In the genomic region with DNA sequence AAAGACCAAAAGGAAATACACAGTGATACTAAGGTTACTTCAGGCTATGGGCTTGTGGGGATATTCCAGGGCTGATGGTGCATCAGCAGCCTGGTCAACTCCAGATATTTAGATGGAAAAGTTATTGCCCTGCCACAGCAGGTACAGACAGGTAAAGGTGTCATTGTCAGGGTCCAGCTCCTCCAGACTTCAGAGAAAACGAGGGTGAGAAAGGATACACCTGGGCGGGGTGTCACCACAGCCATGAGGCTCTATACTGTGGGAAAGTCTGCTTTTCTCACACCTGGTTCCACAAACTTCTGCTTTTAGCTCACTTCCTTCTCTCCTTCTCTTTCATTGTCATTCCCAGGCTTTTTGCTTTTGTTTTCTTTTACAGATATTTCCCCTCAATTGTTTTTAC, we compare ENCODE assay signal across 30 cellular contexts. TPM values are rescaled to one million over a fixed set of nuclear protein-coding genes. Genes with fewer than 3 reads are reported as not detected.
"Had no signal": no experiment of that assay in that cellular context is flagged by ENCODE, and none has a peak within 500 bp of the region (broad histone marks: within the 10 kb centered on the region; RNA-seq: fewer than 3 reads in every experiment).

No MANE protein-coding gene starts in this region.

- H3K4me1 ChIP-seq: ascending aorta, breast epithelium had no signal

- H3K27ac ChIP-seq: ascending aorta, brain microvascular endothelial cell, breast epithelium, VCaP had no signal

- H3K27me3 ChIP-seq: ascending aorta, brain microvascular endothelial cell, breast epithelium had no signal

- H3K36me3 ChIP-seq: ascending aorta, brain microvascular endothelial cell, breast epithelium had no signal

- H3K4me3 ChIP-seq: ascending aorta, breast epithelium had no signal

- FAIRE-seq: TTC549 had no signal

- DNase-seq: activated B cell treated with CpG ODN at 0.5 μM for 24 hours; activated CD4-positive, alpha-beta memory T cell treated with anti-CD3 and anti-CD28 coated beads, Interleukin-2, amount 10 ng/mL, durations not matched to agents 7 days and 5 days; activated CD4-positive, alpha-beta T cell treated with anti-CD3 and anti-CD28 coated beads for 48 hours; activated CD4-positive, alpha-beta T cell treated with anti-CD3 and anti-CD28 coated beads, Interleukin-2, amount 10 ng/mL, durations not matched to agents 7 days and 5 days; activated CD4-positive, alpha-beta T cell treated with anti-CD3 and anti-CD28 coated beads, Interleukin-2, amount 50 U/mL, for 48 hours; activated CD4-positive, CD25-positive, alpha-beta regulatory T cell treated with anti-CD3 and anti-CD28 coated beads, Interleukin-2, amount 50 U/mL, for 72 hours; activated CD8-positive, alpha-beta memory T cell treated with anti-CD3 and anti-CD28 coated beads for 24 hours; activated CD8-positive, alpha-beta memory T cell treated with anti-CD3 and anti-CD28 coated beads, Interleukin-2, amount 10 ng/mL, durations not matched to agents 7 days and 5 days; activated CD8-positive, alpha-beta memory T cell treated with anti-CD3 and anti-CD28 coated beads, Interleukin-2, amount 50 U/mL, for 48 hours; activated CD8-positive, alpha-beta T cell treated with anti-CD3 and anti-CD28 coated beads, Interleukin-2, amount 10 ng/mL, durations not matched to agents 7 days and 5 days; activated effector memory CD4-positive, alpha-beta T cell treated with Interleukin-2 at 50 U/mL for 16 hours; activated gamma-delta T cell; activated naive CD4-positive, alpha-beta T cell treated with anti-CD3 and anti-CD28 coated beads, Interleukin-2, amount 10 ng/mL, durations not matched to agents 7 days and 5 days; activated naive CD4-positive, alpha-beta T cell treated with Interleukin-2 at 50 U/mL for 16 hours; activated naive CD8-positive, alpha-beta T cell treated with anti-CD3 and anti-CD28 coated beads, Interleukin-2, amount 10 ng/mL, durations not matched to agents 7 days and 5 days; activated naive CD8-positive, alpha-beta T cell treated with anti-CD3 and anti-CD28 coated beads, Interleukin-2, amount 50 U/mL, for 24 hours; activated T-cell treated with anti-CD3 and anti-CD28 coated beads, Interleukin-2, amount 50 U/mL, for 24 hours; activated T-cell treated with anti-CD3 and anti-CD28 coated beads, Interleukin-2, amount 50 U/mL, for 48 hours; brain microvascular endothelial cell; central memory CD4-positive, alpha-beta T cell; T-helper 1 cell; T-helper 2 cell; T-helper 9 cell had no signal

- H3K9me3 ChIP-seq: ascending aorta, breast epithelium had no signal

- ATAC-seq: activated CD8-positive, alpha-beta memory T cell treated with anti-CD3 and anti-CD28 coated beads, Interleukin-2, amount 10 ng/mL, durations not matched to agents 7 days and 5 days; activated CD8-positive, alpha-beta T cell treated with anti-CD3 and anti-CD28 coated beads, Interleukin-2, amount 10 ng/mL, durations not matched to agents 7 days and 5 days; activated naive CD8-positive, alpha-beta T cell treated with anti-CD3 and anti-CD28 coated beads, Interleukin-2, amount 50 U/mL, for 24 hours had no signal

RNA-seq across cellular contexts. Expression of a gene that starts 2.0 kb away (rescaled TPM):
- total RNA-seq: activated B cell treated with CpG ODN at 0.5 μM for 24 hours; activated CD4-positive, alpha-beta memory T cell treated with anti-CD3 and anti-CD28 coated beads, Interleukin-2, amount 10 ng/mL, durations not matched to agents 7 days and 5 days; activated CD4-positive, alpha-beta T cell treated with anti-CD3 and anti-CD28 coated beads, Interleukin-2, amount 10 ng/mL, durations not matched to agents 7 days and 5 days; activated CD8-positive, alpha-beta memory T cell treated with anti-CD3 and anti-CD28 coated beads, Interleukin-2, amount 10 ng/mL, durations not matched to agents 7 days and 5 days; activated CD8-positive, alpha-beta T cell treated with anti-CD3 and anti-CD28 coated beads, Interleukin-2, amount 10 ng/mL, durations not matched to agents 7 days and 5 days; activated naive CD8-positive, alpha-beta T cell treated with anti-CD3 and anti-CD28 coated beads, Interleukin-2, amount 10 ng/mL, durations not matched to agents 7 days and 5 days; activated T-helper 2 cell treated with anti-CD3 and anti-CD28 coated beads, Interferon-gamma antibody, Interleukin-2, Interleukin-4, amounts not matched to agents 10 μg/mL and 5 μg/mL and 100 μg/mL, durations not matched to agents 14 hours and 24 hours and 36 hours; ascending aorta; breast epithelium; cardiac septum; cerebellum had no signal
